ENCODE assay signal across 9 cellular contexts in genomic region chr6:42572523-42572922, GRCh38. TPM values are rescaled to one million over a fixed set of nuclear protein-coding genes. Genes with fewer than 3 reads are reported as not detected.
DNase-seq lines count a peak whose midpoint lies in the region; ATAC-seq, FAIRE-seq and TF ChIP-seq lines count a peak whose summit lies in the region.
"Had no signal": no experiment of that assay in that cellular context is flagged by ENCODE, and none has a peak within 500 bp of the region (broad histone marks: within the 10 kb centered on the region; RNA-seq: fewer than 3 reads in every experiment).

No MANE protein-coding gene starts in this region.

- ATAC-seq in GM21367 (IDR thresholded peaks at IDR 0.05; ENCODE audit: unreplicated experiment) = peak; percentile 76
- peak; percentile 77 for ATAC-seq in HG03565 (IDR thresholded peaks at IDR 0.05; ENCODE audit: unreplicated experiment)
- peak; percentile 62 for ATAC-seq in central memory CD8-positive, alpha-beta T cell (replicated peaks; ENCODE audit: extremely low read depth, poor library complexity, severe bottlenecking)
- ATAC-seq in SK-N-SH treated with all-trans-retinoic acid at 6 μM for 48 hours = no peak
- ATAC-seq: HCT116 had no signal

- H3K4me1 Mint-ChIP-seq in central memory CD8-positive, alpha-beta T cell = peaks cover 29% of the 10 kb centered on the region

- peak overlapping the region; percentile 45 for H3K27ac Mint-ChIP-seq in central memory CD8-positive, alpha-beta T cell (ENCODE audit: low read depth)

- no peaks in the 10 kb centered on the region for H3K27me3 Mint-ChIP-seq in central memory CD8-positive, alpha-beta T cell

- no peaks in the 10 kb centered on the region for H3K9me3 Mint-ChIP-seq in central memory CD8-positive, alpha-beta T cell

- H3K36me3 Mint-ChIP-seq in central memory CD8-positive, alpha-beta T cell (ENCODE audit: insufficient read depth) = peaks cover 31% of the 10 kb centered on the region

- DNase-seq in G401 (ENCODE audit: low spot score) (peak; percentile 25), frontal cortex (ENCODE audit: low spot score in 2 of 2) (no peak), NK-92 (lab: John Stamatoyannopoulos, UW; ENCODE audit: unreplicated experiment) (no peak), cardiac septum (ENCODE audit: low spot score) (no peak)
- no peak for DNase-seq in central memory CD8-positive, alpha-beta T cell (ENCODE audit: low spot score in 2 of 2)

- peak overlapping the region; percentile 43 for H3K4me3 Mint-ChIP-seq in central memory CD8-positive, alpha-beta T cell

- intact Hi-C loops in cardiac septum (cut with DNase I) = no loop called here

- FAIRE-seq in frontal cortex (lab: Jason Lieb, UNC) = no peak

- in situ Hi-C loops in G401 (cut with HindIII; ENCODE audit: low sequenced_read_pairs) = no loop called here

TF ChIP-seq in SK-N-SH treated with all-trans-retinoic acid at 6 μM for 48 hours, 23 proteins besides CTCF, POLR2A, EP300 and RAD21:
- no peak for TF ChIP-seq CREB5 (CRISPR knock-in tag; IDR thresholded peaks at IDR 0.05; ENCODE audit: low read depth)
- TF ChIP-seq ESRRG (CRISPR knock-in tag; IDR thresholded peaks at IDR 0.05) = no peak
- TF ChIP-seq OSR1 (CRISPR knock-in tag; IDR thresholded peaks at IDR 0.05) = no peak
- no peak for TF ChIP-seq CSDC2 (CRISPR knock-in tag; IDR thresholded peaks at IDR 0.05)
- no peak for TF ChIP-seq SNAI2 (CRISPR knock-in tag; IDR thresholded peaks at IDR 0.05)
- TF ChIP-seq ZFP30 (CRISPR knock-in tag; IDR thresholded peaks at IDR 0.05) = no peak
- TF ChIP-seq ZNF70 (CRISPR knock-in tag; IDR thresholded peaks at IDR 0.05) = no peak
- TF ChIP-seq RARB (CRISPR knock-in tag; IDR thresholded peaks at IDR 0.05) = no peak
- TF ChIP-seq ZNF8 (CRISPR knock-in tag; IDR thresholded peaks at IDR 0.05) = no peak
- TF ChIP-seq ISL1 (CRISPR knock-in tag; IDR thresholded peaks at IDR 0.05) = no peak
- no peak for TF ChIP-seq ZC3H10 (CRISPR knock-in tag; IDR thresholded peaks at IDR 0.05)
- no peak for TF ChIP-seq GLIS3 (CRISPR knock-in tag; IDR thresholded peaks at IDR 0.05)
- no peak for TF ChIP-seq CSRNP3 (CRISPR knock-in tag; IDR thresholded peaks at IDR 0.05)
- TF ChIP-seq TSHZ2 (CRISPR knock-in tag; IDR thresholded peaks at IDR 0.05) = no peak
TF ChIP-seq in SK-N-SH treated with all-trans-retinoic acid at 6 μM for 48 hours: peak in this region for 0.

RNA-seq across cellular contexts. Expression of gene UBR2, which starts 8.7 kb away (rescaled TPM):
- total RNA-seq in G401 (2014; rRNA removed; shearing (Covaris generic)) = 14.3 and 18.5 TPM in 2 replicates
- 37.1 TPM for total RNA-seq in frontal cortex
- total RNA-seq in cardiac septum = 30.3 TPM
